ENCODE assay signal across 2 cellular contexts in the genomic region with DNA sequence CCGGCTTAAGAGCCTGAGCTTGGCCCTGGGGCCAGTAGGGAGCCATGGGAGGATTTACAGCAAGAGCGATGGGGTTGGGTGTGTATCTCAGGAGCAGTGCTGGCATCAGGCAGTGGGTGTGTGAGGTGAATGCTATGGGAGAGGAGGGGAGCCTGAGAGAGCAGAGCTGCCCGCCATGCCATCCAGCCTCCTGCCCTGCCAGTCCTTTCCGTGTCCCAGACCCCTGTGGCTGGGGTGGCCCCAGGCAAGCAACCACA.
TF ChIP-seq lines count a peak whose summit lies in the region.

No MANE protein-coding gene starts in this region.

TF ChIP-seq in HCT116, 20 proteins besides CTCF, POLR2A, EP300 and RAD21:
- TF ChIP-seq EZH2 (IDR thresholded peaks at IDR 0.05) (no peak), EZH2phosphoT487 (IDR thresholded peaks at IDR 0.05; ENCODE audit: borderline replicate concordance) (no peak), SP1 (IDR thresholded peaks at IDR 0.05; ENCODE audit: low read depth) (no peak), ZFX (IDR thresholded peaks at IDR 0.05) (no peak), FOSL1 (IDR thresholded peaks at IDR 0.05; ENCODE audit: low read depth) (no peak), EGR1 (IDR thresholded peaks at IDR 0.05; ENCODE audit: low read depth) (no peak), SIN3A (IDR thresholded peaks at IDR 0.05; ENCODE audit: low read depth) (no peak), CEBPB (IDR thresholded peaks at IDR 0.05; ENCODE audit: low read depth) (no peak), YY1 (IDR thresholded peaks at IDR 0.05; ENCODE audit: extremely low read depth, insufficient replicate concordance, low read depth, low read length) (no peak), ZNF274 (IDR thresholded peaks at IDR 0.05; ENCODE audit: low read depth, low read length) (no peak), CBX3 (IDR thresholded peaks at IDR 0.05; ENCODE audit: low read depth) (no peak), JUND (IDR thresholded peaks at IDR 0.05) (no peak), TCF7L2 (IDR thresholded peaks at IDR 0.05; ENCODE audit: borderline replicate concordance, extremely low read depth, insufficient read depth, insufficient read length) (no peak), SRF (IDR thresholded peaks at IDR 0.05; ENCODE audit: low read depth) (no peak), POLR2AphosphoS5 (IDR thresholded peaks at IDR 0.05; ENCODE audit: low read depth, low read length) (no peak), ELF1 (IDR thresholded peaks at IDR 0.05; ENCODE audit: borderline replicate concordance, low read depth) (no peak)
- TF ChIP-seq, protein P1, sequence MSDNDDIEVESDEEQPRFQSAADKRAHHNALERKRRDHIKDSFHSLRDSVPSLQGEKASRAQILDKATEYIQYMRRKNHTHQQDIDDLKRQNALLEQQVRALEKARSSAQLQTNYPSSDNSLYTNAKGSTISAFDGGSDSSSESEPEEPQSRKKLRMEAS (IDR thresholded peaks at IDR 0.05), result no peak
- TF ChIP-seq, protein P2, sequence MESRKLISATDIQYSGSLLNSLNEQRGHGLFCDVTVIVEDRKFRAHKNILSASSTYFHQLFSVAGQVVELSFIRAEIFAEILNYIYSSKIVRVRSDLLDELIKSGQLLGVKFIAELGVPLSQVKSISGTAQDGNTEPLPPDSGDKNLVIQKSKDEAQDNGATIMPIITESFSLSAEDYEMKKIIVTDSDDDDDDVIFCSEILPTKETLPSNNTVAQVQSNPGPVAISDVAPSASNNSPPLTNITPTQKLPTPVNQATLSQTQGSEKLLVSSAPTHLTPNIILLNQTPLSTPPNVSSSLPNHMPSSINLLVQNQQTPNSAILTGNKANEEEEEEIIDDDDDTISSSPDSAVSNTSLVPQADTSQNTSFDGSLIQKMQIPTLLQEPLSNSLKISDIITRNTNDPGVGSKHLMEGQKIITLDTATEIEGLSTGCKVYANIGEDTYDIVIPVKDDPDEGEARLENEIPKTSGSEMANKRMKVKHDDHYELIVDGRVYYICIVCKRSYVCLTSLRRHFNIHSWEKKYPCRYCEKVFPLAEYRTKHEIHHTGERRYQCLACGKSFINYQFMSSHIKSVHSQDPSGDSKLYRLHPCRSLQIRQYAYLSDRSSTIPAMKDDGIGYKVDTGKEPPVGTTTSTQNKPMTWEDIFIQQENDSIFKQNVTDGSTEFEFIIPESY (IDR thresholded peaks at IDR 0.05; ENCODE audit: extremely low read depth, insufficient replicate concordance, low read length), result no peak
- TF ChIP-seq, protein P3, sequence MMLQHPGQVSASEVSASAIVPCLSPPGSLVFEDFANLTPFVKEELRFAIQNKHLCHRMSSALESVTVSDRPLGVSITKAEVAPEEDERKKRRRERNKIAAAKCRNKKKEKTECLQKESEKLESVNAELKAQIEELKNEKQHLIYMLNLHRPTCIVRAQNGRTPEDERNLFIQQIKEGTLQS (IDR thresholded peaks at IDR 0.05), result no peak
- TF ChIP-seq, protein P4, sequence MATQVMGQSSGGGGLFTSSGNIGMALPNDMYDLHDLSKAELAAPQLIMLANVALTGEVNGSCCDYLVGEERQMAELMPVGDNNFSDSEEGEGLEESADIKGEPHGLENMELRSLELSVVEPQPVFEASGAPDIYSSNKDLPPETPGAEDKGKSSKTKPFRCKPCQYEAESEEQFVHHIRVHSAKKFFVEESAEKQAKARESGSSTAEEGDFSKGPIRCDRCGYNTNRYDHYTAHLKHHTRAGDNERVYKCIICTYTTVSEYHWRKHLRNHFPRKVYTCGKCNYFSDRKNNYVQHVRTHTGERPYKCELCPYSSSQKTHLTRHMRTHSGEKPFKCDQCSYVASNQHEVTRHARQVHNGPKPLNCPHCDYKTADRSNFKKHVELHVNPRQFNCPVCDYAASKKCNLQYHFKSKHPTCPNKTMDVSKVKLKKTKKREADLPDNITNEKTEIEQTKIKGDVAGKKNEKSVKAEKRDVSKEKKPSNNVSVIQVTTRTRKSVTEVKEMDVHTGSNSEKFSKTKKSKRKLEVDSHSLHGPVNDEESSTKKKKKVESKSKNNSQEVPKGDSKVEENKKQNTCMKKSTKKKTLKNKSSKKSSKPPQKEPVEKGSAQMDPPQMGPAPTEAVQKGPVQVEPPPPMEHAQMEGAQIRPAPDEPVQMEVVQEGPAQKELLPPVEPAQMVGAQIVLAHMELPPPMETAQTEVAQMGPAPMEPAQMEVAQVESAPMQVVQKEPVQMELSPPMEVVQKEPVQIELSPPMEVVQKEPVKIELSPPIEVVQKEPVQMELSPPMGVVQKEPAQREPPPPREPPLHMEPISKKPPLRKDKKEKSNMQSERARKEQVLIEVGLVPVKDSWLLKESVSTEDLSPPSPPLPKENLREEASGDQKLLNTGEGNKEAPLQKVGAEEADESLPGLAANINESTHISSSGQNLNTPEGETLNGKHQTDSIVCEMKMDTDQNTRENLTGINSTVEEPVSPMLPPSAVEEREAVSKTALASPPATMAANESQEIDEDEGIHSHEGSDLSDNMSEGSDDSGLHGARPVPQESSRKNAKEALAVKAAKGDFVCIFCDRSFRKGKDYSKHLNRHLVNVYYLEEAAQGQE (IDR thresholded peaks at IDR 0.05; ENCODE audit: low read depth), result no peak

TF ChIP-seq in K562, 482 proteins besides CTCF, POLR2A, EP300 and RAD21:
- TF ChIP-seq, protein P5, sequence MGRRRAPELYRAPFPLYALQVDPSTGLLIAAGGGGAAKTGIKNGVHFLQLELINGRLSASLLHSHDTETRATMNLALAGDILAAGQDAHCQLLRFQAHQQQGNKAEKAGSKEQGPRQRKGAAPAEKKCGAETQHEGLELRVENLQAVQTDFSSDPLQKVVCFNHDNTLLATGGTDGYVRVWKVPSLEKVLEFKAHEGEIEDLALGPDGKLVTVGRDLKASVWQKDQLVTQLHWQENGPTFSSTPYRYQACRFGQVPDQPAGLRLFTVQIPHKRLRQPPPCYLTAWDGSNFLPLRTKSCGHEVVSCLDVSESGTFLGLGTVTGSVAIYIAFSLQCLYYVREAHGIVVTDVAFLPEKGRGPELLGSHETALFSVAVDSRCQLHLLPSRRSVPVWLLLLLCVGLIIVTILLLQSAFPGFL (CRISPR knock-in tag; IDR thresholded peaks at IDR 0.05), result no peak
- TF ChIP-seq ARHGAP35 (IDR thresholded peaks at IDR 0.05; ENCODE audit: partially characterized antibody) (no peak), TBP (optimal IDR thresholded peaks at IDR 0.05; ENCODE audit: low read depth, low read length) (no peak), HLTF (IDR thresholded peaks at IDR 0.05) (no peak)
- TF ChIP-seq, protein P6, sequence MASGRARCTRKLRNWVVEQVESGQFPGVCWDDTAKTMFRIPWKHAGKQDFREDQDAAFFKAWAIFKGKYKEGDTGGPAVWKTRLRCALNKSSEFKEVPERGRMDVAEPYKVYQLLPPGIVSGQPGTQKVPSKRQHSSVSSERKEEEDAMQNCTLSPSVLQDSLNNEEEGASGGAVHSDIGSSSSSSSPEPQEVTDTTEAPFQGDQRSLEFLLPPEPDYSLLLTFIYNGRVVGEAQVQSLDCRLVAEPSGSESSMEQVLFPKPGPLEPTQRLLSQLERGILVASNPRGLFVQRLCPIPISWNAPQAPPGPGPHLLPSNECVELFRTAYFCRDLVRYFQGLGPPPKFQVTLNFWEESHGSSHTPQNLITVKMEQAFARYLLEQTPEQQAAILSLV (tag; IDR thresholded peaks at IDR 0.05), result no peak
